ENCODE assay signal across 25 cellular contexts in the genomic region with DNA sequence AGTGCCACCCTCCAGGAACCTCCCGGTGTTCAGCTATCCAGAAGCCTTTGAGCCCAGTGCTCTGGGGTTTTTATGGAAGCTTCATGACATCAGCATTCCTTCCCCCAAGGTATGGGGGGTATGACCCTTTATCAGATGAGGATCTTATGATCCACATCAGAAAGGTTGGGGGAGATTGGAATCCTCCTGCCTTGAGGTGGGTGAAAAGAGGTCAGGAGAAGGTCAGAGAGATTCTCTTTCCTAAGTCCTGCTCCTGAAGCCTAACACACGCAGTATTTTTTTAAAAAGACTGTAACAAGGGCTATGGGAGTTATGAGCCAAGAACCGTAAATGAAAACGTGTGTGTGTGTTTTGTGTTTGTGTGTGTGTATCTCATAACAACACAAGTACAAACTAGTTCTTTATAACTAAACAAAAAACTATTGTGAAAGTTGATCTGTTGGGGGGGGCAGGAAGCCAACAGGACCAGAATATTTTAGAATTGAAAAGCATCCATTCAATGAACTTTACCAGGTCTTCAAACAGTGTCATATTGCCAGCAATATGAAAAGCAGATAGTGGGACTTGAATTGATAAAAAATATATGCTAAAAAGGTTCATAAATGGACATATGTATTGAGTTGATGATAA. TPM values are rescaled to one million over a fixed set of nuclear protein-coding genes. Genes with fewer than 3 reads are reported as not detected.
A peak's percentile ranks its signal among the peaks of the same experiment; 100 is the strongest.
DNase-seq lines count a peak whose midpoint lies in the region; ATAC-seq and TF ChIP-seq lines count a peak whose summit lies in the region.
"Had no signal": no experiment of that assay in that cellular context is flagged by ENCODE, and none has a peak within 500 bp of the region (broad histone marks: within the 10 kb centered on the region; RNA-seq: fewer than 3 reads in every experiment).

No MANE protein-coding gene starts in this region.

- POLR2A ChIA-PET in HEK293 (lab: Yijun Ruan, JAX) = no interaction called here

- H3K4me1 Mint-ChIP-seq in endothelial cell (ENCODE audit: unreplicated experiment) (no peaks in the 10 kb centered on the region), natural killer cell (peaks cover 0 to 6% of the 10 kb centered on the region in 2 donors)
- H3K4me1 Mint-ChIP-seq: CD14-positive monocyte had no signal

- H3K27ac Mint-ChIP-seq in endothelial cell (ENCODE audit: unreplicated experiment) = no peak overlapping the region
- no peak overlapping the region for H3K27ac Mint-ChIP-seq in natural killer cell
- H3K27ac Mint-ChIP-seq: CD14-positive monocyte; CD4-positive, CD25-positive, alpha-beta regulatory T cell; CD8-positive, alpha-beta T cell had no signal

- intact Hi-C loops in natural killer cell (cut with micrococcal nuclease) = no loop called here

- no peak overlapping the region for H3K4me3 ChIP-seq in HEK293 (ENCODE audit: low read depth, low read length)
- H3K4me3 ChIP-seq: BLaER1, GM12878 had no signal

- H3K27me3 Mint-ChIP-seq in endothelial cell (ENCODE audit: unreplicated experiment) (no peaks in the 10 kb centered on the region), natural killer cell (ENCODE audit: low read depth in 2 of 2) (no peaks in the 10 kb centered on the region)
- H3K27me3 Mint-ChIP-seq: CD4-positive, CD25-positive, alpha-beta regulatory T cell had no signal

- H3K4me3 Mint-ChIP-seq in endothelial cell (ENCODE audit: unreplicated experiment) (no peak overlapping the region), natural killer cell (no peak overlapping the region)
- H3K4me3 Mint-ChIP-seq: CD14-positive monocyte; CD4-positive, CD25-positive, alpha-beta regulatory T cell; CD8-positive, alpha-beta T cell had no signal

- no peak for ATAC-seq in natural killer cell
- ATAC-seq: CD8-positive, alpha-beta T cell; GM12878 had no signal

- CTCF ChIA-PET in HEK293 (lab: Yijun Ruan, JAX) = no interaction called here

- H3K36me3 Mint-ChIP-seq in endothelial cell (ENCODE audit: low read depth, unreplicated experiment) = no peaks in the 10 kb centered on the region
- no peaks in the 10 kb centered on the region for H3K36me3 Mint-ChIP-seq in natural killer cell
- H3K36me3 Mint-ChIP-seq: CD14-positive monocyte; CD4-positive, CD25-positive, alpha-beta regulatory T cell; CD8-positive, alpha-beta T cell had no signal

- TF ChIP-seq CTCF in HEK293 (tag by site-specific recombination; IDR thresholded peaks at IDR 0.05) (no peak), endothelial cell (IDR thresholded peaks at IDR 0.05; ENCODE audit: unreplicated experiment) (no peak), natural killer cell (IDR thresholded peaks at IDR 0.05) (no peak)

- no peaks in the 10 kb centered on the region for H3K36me3 ChIP-seq in HEK293 (ENCODE audit: control insufficient read depth in 2 of 2, insufficient read depth in 1 of 2, low read length in 2 of 2)
- H3K36me3 ChIP-seq: BE2C, BLaER1 had no signal

- DNase-seq in COLO829 (ENCODE audit: low spot score) (peak; percentile 93), foreskin melanocyte (peak; percentile 38), endothelial cell (ENCODE audit: low spot score) (no peak), mesenteric fat pad (ENCODE audit: low spot score) (no peak), natural killer cell (no peak)
- DNase-seq: 8988T; ACHN; BE2C; C1 segment of cervical spinal cord; CD4-positive, CD25-positive, alpha-beta regulatory T cell; CD8-positive, alpha-beta T cell; COR-L47; DMS 273 treated with DMSO at 0.1 percent for 48 hours; DMS153; DMS53; DMS79; DND-41; EL; GDM1 had no signal

- H3K4me1 ChIP-seq in HEK293 (ENCODE audit: control insufficient read depth, insufficient read depth, low read length) = no peaks in the 10 kb centered on the region
- H3K4me1 ChIP-seq: BE2C had no signal

- H3K27ac ChIP-seq in HEK293 (ENCODE audit: extremely low read depth, low read depth, low read length) = no peak overlapping the region
- H3K27ac ChIP-seq: BLaER1 had no signal

- H3K9me3 Mint-ChIP-seq in endothelial cell (ENCODE audit: unreplicated experiment) (peaks cover 8% of the 10 kb centered on the region), natural killer cell (no peaks in the 10 kb centered on the region)
- H3K9me3 Mint-ChIP-seq: CD8-positive, alpha-beta T cell had no signal

- H3K9me3 ChIP-seq in HEK293 (ENCODE audit: control insufficient read depth, insufficient read depth, low read depth, low read length) = no peaks in the 10 kb centered on the region
- H3K9me3 ChIP-seq: BE2C, BLaER1 had no signal

TF ChIP-seq in HEK293, 187 proteins besides CTCF, POLR2A, EP300 and RAD21:
- peak; percentile 50; the same call in 1 of the 2 replicates for TF ChIP-seq GLIS1 (tag by site-specific recombination; IDR thresholded peaks at IDR 0.05)
- no peak for TF ChIP-seq ZNF558 (tag by site-specific recombination; IDR thresholded peaks at IDR 0.05)
- TF ChIP-seq ZFP37 (tag by site-specific recombination; IDR thresholded peaks at IDR 0.05) = no peak

RNA-seq across cellular contexts. Expression of gene MKRN3, which starts 13.2 kb away (rescaled TPM):
- total RNA-seq in endothelial cell (ENCODE audit: unreplicated experiment) (0.85 TPM), mesenteric fat pad (not detected), natural killer cell (1 to 10 TPM in 2 of 3 donors, under 1 TPM in 1; 0.30 to 4.7 (median 1.8) TPM)
- total RNA-seq: A673, G401, GM12878 had no signal

Comparison
In these comparisons a context has a peak if more than half of its experiments do, and no peak if none do; other contexts are left out.
1. DNase-seq: peak in COLO829 (single experiment) and foreskin melanocyte (single experiment); none in endothelial cell (single experiment), mesenteric fat pad (single experiment) and natural killer cell (single experiment).